ENCODE assay signal across 1 cellular context in the genomic region with DNA sequence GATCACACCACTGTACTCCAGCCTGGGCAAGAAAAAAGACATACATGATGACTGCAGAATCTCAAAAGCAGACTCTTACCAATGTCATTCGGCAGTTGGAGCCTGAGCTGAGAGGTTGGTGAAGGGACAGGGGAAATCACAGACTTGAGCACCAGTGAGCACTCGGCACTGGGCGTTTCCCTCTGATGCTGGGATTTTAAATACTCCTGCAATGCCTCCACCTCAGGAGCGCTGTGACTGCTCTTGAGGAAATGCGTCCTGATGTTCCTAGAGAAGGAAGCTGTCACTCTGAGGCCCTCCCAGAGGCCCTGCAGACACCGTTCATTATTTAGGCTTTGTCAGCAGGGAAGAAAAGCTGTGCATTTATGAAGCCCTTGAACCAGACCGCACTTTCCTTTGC.
TF ChIP-seq lines count a peak whose summit lies in the region.

No MANE protein-coding gene starts in this region.

TF ChIP-seq in GM23338, 12 proteins besides CTCF, POLR2A, EP300 and RAD21 (continued from another document):
- TF ChIP-seq, protein P1, sequence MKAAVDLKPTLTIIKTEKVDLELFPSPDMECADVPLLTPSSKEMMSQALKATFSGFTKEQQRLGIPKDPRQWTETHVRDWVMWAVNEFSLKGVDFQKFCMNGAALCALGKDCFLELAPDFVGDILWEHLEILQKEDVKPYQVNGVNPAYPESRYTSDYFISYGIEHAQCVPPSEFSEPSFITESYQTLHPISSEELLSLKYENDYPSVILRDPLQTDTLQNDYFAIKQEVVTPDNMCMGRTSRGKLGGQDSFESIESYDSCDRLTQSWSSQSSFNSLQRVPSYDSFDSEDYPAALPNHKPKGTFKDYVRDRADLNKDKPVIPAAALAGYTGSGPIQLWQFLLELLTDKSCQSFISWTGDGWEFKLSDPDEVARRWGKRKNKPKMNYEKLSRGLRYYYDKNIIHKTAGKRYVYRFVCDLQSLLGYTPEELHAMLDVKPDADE (IDR thresholded peaks at IDR 0.05), result no peak
TF ChIP-seq in GM23338: peak in this region for 0.
